Comparison of ENCODE assay signal across 13 cellular contexts in genomic region chr22:40399661-40400060, GRCh38. TPM values are rescaled to one million over a fixed set of nuclear protein-coding genes. Genes with fewer than 3 reads are reported as not detected.
DNase-seq lines count a peak whose midpoint lies in the region; ATAC-seq and TF ChIP-seq lines count a peak whose summit lies in the region.
"Had no signal": no experiment of that assay in that cellular context is flagged by ENCODE, and none has a peak within 500 bp of the region (broad histone marks: within the 10 kb centered on the region; RNA-seq: fewer than 3 reads in every experiment).

No MANE protein-coding gene starts in this region.

- POLR2A ChIA-PET in activated CD8-positive, alpha-beta T cell treated with anti-CD3 and anti-CD28 coated beads, Interleukin-2, amount 10 ng/mL, durations not matched to agents 7 days and 5 days (lab: Charles Lee): interaction anchor here (1.0 to 1.4 kb wide), 2 partner anchors 8 to 30 kb away, joined by 3 to 4 read pairs; no protein-coding TSS in a partner anchor

- no peaks in the 10 kb centered on the region for H3K9me3 Mint-ChIP-seq in stimulated activated naive CD8-positive, alpha-beta T cell treated with anti-CD3 and anti-CD28 coated beads, Interleukin-15, Interleukin-2, amounts not matched to agents 100 ng/mL and 50 ng/mL, for 24 hours
- no peaks in the 10 kb centered on the region for H3K9me3 Mint-ChIP-seq in stimulated activated naive CD8-positive, alpha-beta T cell treated with anti-CD3 and anti-CD28 coated beads, Interleukin-15, amount 100 ng/mL, for 72 hours
- no peaks in the 10 kb centered on the region for H3K9me3 Mint-ChIP-seq in activated CD8-positive, alpha-beta T cell treated with anti-CD3 and anti-CD28 coated beads, Interleukin-2, amount 10 ng/mL, durations not matched to agents 7 days and 5 days (ENCODE audit: insufficient read depth)
- H3K9me3 Mint-ChIP-seq in memory B cell: no peaks in the 10 kb centered on the region

- no peak for ATAC-seq in stimulated activated naive CD8-positive, alpha-beta T cell treated with anti-CD3 and anti-CD28 coated beads, Interleukin-15, amount 100 ng/mL, for 72 hours
- no peak for ATAC-seq in activated CD8-positive, alpha-beta T cell treated with anti-CD3 and anti-CD28 coated beads, Interleukin-2, amount 10 ng/mL, durations not matched to agents 7 days and 5 days
- no peak for ATAC-seq in memory B cell (ENCODE audit: low read depth)
- ATAC-seq in upper lobe of left lung (ENCODE audit: low FRiP score in 2 of 2): no peak
- ATAC-seq: pancreas; stimulated activated naive CD8-positive, alpha-beta T cell treated with anti-CD3 and anti-CD28 coated beads, Interleukin-15, Interleukin-2, amounts not matched to agents 100 U/mL and 50 U/mL, for 24 hours had no signal

- H3K27ac Mint-ChIP-seq in stimulated activated naive CD8-positive, alpha-beta T cell treated with anti-CD3 and anti-CD28 coated beads, Interleukin-15, Interleukin-2, amounts not matched to agents 100 ng/mL and 50 ng/mL, for 24 hours: peak overlapping the region; percentile 43
- peak overlapping the region in 1 of 2 donors; percentile 48 for H3K27ac Mint-ChIP-seq in stimulated activated naive CD8-positive, alpha-beta T cell treated with anti-CD3 and anti-CD28 coated beads, Interleukin-15, amount 100 ng/mL, for 72 hours
- H3K27ac Mint-ChIP-seq in activated CD8-positive, alpha-beta T cell treated with anti-CD3 and anti-CD28 coated beads, Interleukin-2, amount 10 ng/mL, durations not matched to agents 7 days and 5 days: peak overlapping the region; percentile 92
- H3K27ac Mint-ChIP-seq in memory B cell: peak overlapping the region; percentile 93

- peaks cover 36% of the 10 kb centered on the region for H3K36me3 Mint-ChIP-seq in stimulated activated naive CD8-positive, alpha-beta T cell treated with anti-CD3 and anti-CD28 coated beads, Interleukin-15, Interleukin-2, amounts not matched to agents 100 ng/mL and 50 ng/mL, for 24 hours (ENCODE audit: low read depth)
- H3K36me3 Mint-ChIP-seq in activated CD8-positive, alpha-beta T cell treated with anti-CD3 and anti-CD28 coated beads, Interleukin-2, amount 10 ng/mL, durations not matched to agents 7 days and 5 days (ENCODE audit: low read depth): peaks cover 56% of the 10 kb centered on the region
- H3K36me3 Mint-ChIP-seq in memory B cell: peaks cover 21% of the 10 kb centered on the region

- H3K27ac ChIP-seq in upper lobe of left lung: peak overlapping the region; percentile 28 to 68 (median 46)
- H3K27ac ChIP-seq: pancreas, RWPE1 had no signal

- no peaks in the 10 kb centered on the region for H3K9me3 ChIP-seq in upper lobe of left lung
- H3K9me3 ChIP-seq: pancreas had no signal

- CTCF ChIA-PET in activated CD8-positive, alpha-beta T cell treated with anti-CD3 and anti-CD28 coated beads, Interleukin-2, amount 10 ng/mL, durations not matched to agents 7 days and 5 days (lab: Charles Lee): interaction anchor here (0.9 to 4.1 kb wide), 8 partner anchors 9 to 246 kb away, joined by 3 to 30 read pairs (median 4); partner anchors contain the start of gene SGSM3

- no peaks in the 10 kb centered on the region for H3K27me3 Mint-ChIP-seq in stimulated activated naive CD8-positive, alpha-beta T cell treated with anti-CD3 and anti-CD28 coated beads, Interleukin-15, Interleukin-2, amounts not matched to agents 100 ng/mL and 50 ng/mL, for 24 hours
- H3K27me3 Mint-ChIP-seq in stimulated activated naive CD8-positive, alpha-beta T cell treated with anti-CD3 and anti-CD28 coated beads, Interleukin-15, amount 100 ng/mL, for 72 hours: no peaks in the 10 kb centered on the region
- H3K27me3 Mint-ChIP-seq in activated CD8-positive, alpha-beta T cell treated with anti-CD3 and anti-CD28 coated beads, Interleukin-2, amount 10 ng/mL, durations not matched to agents 7 days and 5 days (ENCODE audit: low read depth): no peaks in the 10 kb centered on the region
- no peaks in the 10 kb centered on the region for H3K27me3 Mint-ChIP-seq in memory B cell

- no peak overlapping the region for H3K4me3 Mint-ChIP-seq in stimulated activated naive CD8-positive, alpha-beta T cell treated with anti-CD3 and anti-CD28 coated beads, Interleukin-15, Interleukin-2, amounts not matched to agents 100 ng/mL and 50 ng/mL, for 24 hours
- peak overlapping the region in 1 of 2 donors; percentile 60 for H3K4me3 Mint-ChIP-seq in stimulated activated naive CD8-positive, alpha-beta T cell treated with anti-CD3 and anti-CD28 coated beads, Interleukin-15, amount 100 ng/mL, for 72 hours
- H3K4me3 Mint-ChIP-seq in activated CD8-positive, alpha-beta T cell treated with anti-CD3 and anti-CD28 coated beads, Interleukin-2, amount 10 ng/mL, durations not matched to agents 7 days and 5 days: peak overlapping the region; percentile 64
- peak overlapping the region; percentile 84 for H3K4me3 Mint-ChIP-seq in memory B cell

- no peaks in the 10 kb centered on the region for H3K27me3 ChIP-seq in upper lobe of left lung
- H3K27me3 ChIP-seq: pancreas had no signal

- no peak for DNase-seq in stimulated activated naive CD8-positive, alpha-beta T cell treated with anti-CD3 and anti-CD28 coated beads, Interleukin-15, amount 100 ng/mL, for 72 hours
- no peak for DNase-seq in activated CD8-positive, alpha-beta T cell treated with anti-CD3 and anti-CD28 coated beads, Interleukin-2, amount 10 ng/mL, durations not matched to agents 7 days and 5 days
- DNase-seq in memory B cell (ENCODE audit: low spot score in 2 of 2) (no peak), upper lobe of left lung (no peak), OCI-M1 (lab: John Stamatoyannopoulos, UW) (no peak), NCI-H526 treated with DMSO at 0.1 percent for 48 hours (lab: John Stamatoyannopoulos, UW) (no peak), NCI-H510A treated with DMSO at 0.1 percent for 48 hours (lab: John Stamatoyannopoulos, UW) (no peak)
- DNase-seq: cortex of kidney, NCI-H2227 treated with DMSO at 0.1 percent for 48 hours had no signal

- no peak for TF ChIP-seq EP300 in upper lobe of left lung (IDR thresholded peaks at IDR 0.05)

- WGBS in upper lobe of left lung, 2 donors: 70 to 80% methylated on average over 2 of the region's 2 CpGs

- TF ChIP-seq POLR2A in upper lobe of left lung (IDR thresholded peaks at IDR 0.05): no peak

- TF ChIP-seq CTCF in upper lobe of left lung (IDR thresholded peaks at IDR 0.05): no peak

- no peak overlapping the region for H3K4me3 ChIP-seq in upper lobe of left lung
- H3K4me3 ChIP-seq: pancreas had no signal

- H3K4me1 ChIP-seq in upper lobe of left lung: peaks cover 12 to 49% (median 25%) of the 10 kb centered on the region in 4 donors

- peaks cover 92% of the 10 kb centered on the region for H3K4me1 Mint-ChIP-seq in stimulated activated naive CD8-positive, alpha-beta T cell treated with anti-CD3 and anti-CD28 coated beads, Interleukin-15, Interleukin-2, amounts not matched to agents 100 ng/mL and 50 ng/mL, for 24 hours (ENCODE audit: low read depth)
- peaks cover 93% of the 10 kb centered on the region for H3K4me1 Mint-ChIP-seq in stimulated activated naive CD8-positive, alpha-beta T cell treated with anti-CD3 and anti-CD28 coated beads, Interleukin-15, amount 100 ng/mL, for 72 hours
- H3K4me1 Mint-ChIP-seq in activated CD8-positive, alpha-beta T cell treated with anti-CD3 and anti-CD28 coated beads, Interleukin-2, amount 10 ng/mL, durations not matched to agents 7 days and 5 days (ENCODE audit: low read depth): peaks cover 76% of the 10 kb centered on the region
- peaks cover 57% of the 10 kb centered on the region for H3K4me1 Mint-ChIP-seq in memory B cell

- peaks cover 0 to 39% (median 25%) of the 10 kb centered on the region in 4 donors for H3K36me3 ChIP-seq in upper lobe of left lung

RNA-seq across cellular contexts. Expression of gene SGSM3, which starts 29.3 kb away (rescaled TPM):
- total RNA-seq in activated CD8-positive, alpha-beta T cell treated with anti-CD3 and anti-CD28 coated beads, Interleukin-2, amount 10 ng/mL, durations not matched to agents 7 days and 5 days: 100 to 1,000 TPM; 105 TPM
- 100 to 1,000 TPM in 2 of 6 donors, 10 to 100 TPM in 4; 51.8 to 199 (median 84.0) TPM for total RNA-seq in upper lobe of left lung

RNA-seq across cellular contexts. Expression of gene ADSL, which starts 53.4 kb away (rescaled TPM):
- total RNA-seq in activated CD8-positive, alpha-beta T cell treated with anti-CD3 and anti-CD28 coated beads, Interleukin-2, amount 10 ng/mL, durations not matched to agents 7 days and 5 days: 100 to 1,000 TPM; 109 to 118 TPM
- 10 to 100 TPM; 17.5 to 80.3 (median 37.9) TPM for total RNA-seq in upper lobe of left lung
